Comparison of ENCODE assay signal across 14 cellular contexts in the genomic region with DNA sequence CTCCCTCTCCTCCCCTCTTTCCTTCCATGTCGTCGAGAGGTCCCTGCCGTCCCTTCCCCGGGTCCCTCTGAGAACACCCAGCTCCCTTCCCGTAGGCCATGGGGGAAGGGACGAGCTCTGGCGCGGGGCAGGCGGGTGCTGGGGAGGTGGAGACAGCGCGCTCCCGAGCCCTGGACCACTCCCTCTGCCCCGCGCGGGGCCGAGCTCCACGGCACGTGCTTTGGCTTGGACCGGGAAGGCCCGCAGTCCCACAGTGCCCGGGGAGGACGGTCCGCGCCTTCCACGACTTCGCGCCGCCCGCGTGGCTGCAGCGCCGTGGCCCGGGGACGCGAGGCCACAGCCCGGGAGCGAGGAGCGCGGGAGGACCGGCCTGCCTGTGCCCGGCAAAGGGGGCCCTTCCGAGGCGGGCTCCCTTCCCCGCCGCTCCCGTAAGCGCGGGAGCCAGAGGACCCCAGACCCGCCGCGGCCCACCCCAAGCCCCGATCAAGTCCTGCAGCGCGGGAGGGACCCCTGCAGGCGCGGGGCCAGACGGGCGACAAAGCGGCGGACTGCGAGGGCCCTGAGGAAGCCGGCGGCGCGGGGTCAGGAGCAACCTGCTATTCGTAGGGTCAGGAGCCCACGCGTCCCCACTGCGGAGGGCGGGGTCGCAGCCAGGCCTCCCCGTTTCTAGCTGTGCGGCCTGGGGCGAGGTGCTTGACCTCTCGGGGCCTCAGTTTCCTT.
DNase-seq lines count a peak whose midpoint lies in the region; ATAC-seq and TF ChIP-seq lines count a peak whose summit lies in the region.
"Had no signal": no experiment of that assay in that cellular context is flagged by ENCODE, and none has a peak within 500 bp of the region (broad histone marks: within the 10 kb centered on the region; RNA-seq: fewer than 3 reads in every experiment).

No MANE protein-coding gene starts in this region.

- no peaks in the 10 kb centered on the region for H3K79me2 ChIP-seq in fibroblast of lung (ENCODE audit: control insufficient read depth, insufficient read depth, low read length)

- 13 to 29% methylated on average over 11 to 25 of the region's 75 CpGs for WGBS in upper lobe of left lung, 2 donors

- H2AFZ ChIP-seq in fibroblast of lung (ENCODE audit: low read length), result no peak overlapping the region

- H3K36me3 ChIP-seq in breast epithelium, result no peaks in the 10 kb centered on the region
- no peaks in the 10 kb centered on the region for H3K36me3 ChIP-seq in fibroblast of lung (ENCODE audit: control insufficient read depth, insufficient read depth, low read length)
- H3K36me3 ChIP-seq in upper lobe of left lung, result no peaks in the 10 kb centered on the region

- H3K4me1 Mint-ChIP-seq in MCF 10A (ENCODE audit: insufficient read depth, unreplicated experiment), result no peaks in the 10 kb centered on the region
- peaks cover 21% of the 10 kb centered on the region for H3K4me1 Mint-ChIP-seq in mesothelial cell of epicardium

- H3K27ac ChIP-seq in breast epithelium (peak overlapping the region; percentile 74 to 80), fibroblast of lung (ENCODE audit: insufficient read depth, low read length) (no peak overlapping the region), upper lobe of left lung (no peak overlapping the region)
- H3K27ac ChIP-seq: A549 had no signal

- TF ChIP-seq CTCF in breast epithelium (IDR thresholded peaks at IDR 0.05), result no peak
- TF ChIP-seq CTCF in MCF 10A (IDR thresholded peaks at IDR 0.05; ENCODE audit: unreplicated experiment), result no peak
- no peak for TF ChIP-seq CTCF in fibroblast of lung (conservative IDR thresholded peaks at IDR 0.05 in 1 of 2, IDR thresholded peaks at IDR 0.05 in 1 of 2; ENCODE audit: low read depth in 1 of 2, low read length in 2 of 2)
- TF ChIP-seq CTCF in mesothelial cell of epicardium (IDR thresholded peaks at IDR 0.05; ENCODE audit: unreplicated experiment), result no peak
- no peak for TF ChIP-seq CTCF in upper lobe of left lung (IDR thresholded peaks at IDR 0.05)

- BruUV-seq in MCF 10A (replicated peaks; lab: Mats Ljungman, UMichigan), result no TSS peak

- H3K4me2 ChIP-seq in fibroblast of lung (ENCODE audit: extremely low read depth, insufficient read depth, low read length), result peak overlapping the region; percentile 32
- H3K4me2 ChIP-seq: A549 had no signal

- H3K9me3 Mint-ChIP-seq in MCF 10A (ENCODE audit: unreplicated experiment) (no peaks in the 10 kb centered on the region), mesothelial cell of epicardium (peaks cover 10% of the 10 kb centered on the region)
- H3K9me3 Mint-ChIP-seq: activated naive CD8-positive, alpha-beta T cell treated with anti-CD3 and anti-CD28 coated beads, Interleukin-2, amount 50 U/mL, for 24 hours had no signal

- no peak for TF ChIP-seq EP300 in upper lobe of left lung (IDR thresholded peaks at IDR 0.05)

- peaks cover 0 to 9% of the 10 kb centered on the region in 2 donors for H3K27me3 ChIP-seq in breast epithelium
- H3K27me3 ChIP-seq in fibroblast of lung (ENCODE audit: control insufficient read depth, insufficient read depth, low read length), result peaks cover 26% of the 10 kb centered on the region
- peaks cover 0 to 17% (median 11%) of the 10 kb centered on the region in 4 donors for H3K27me3 ChIP-seq in upper lobe of left lung

- no peak for TF ChIP-seq POLR2A in breast epithelium (IDR thresholded peaks at IDR 0.05)
- no peak for TF ChIP-seq POLR2A in upper lobe of left lung (IDR thresholded peaks at IDR 0.05)

- H3K36me3 Mint-ChIP-seq in MCF 10A (ENCODE audit: insufficient read depth, unreplicated experiment) (no peaks in the 10 kb centered on the region), mesothelial cell of epicardium (peaks cover 6% of the 10 kb centered on the region)

- H3K4me3 ChIP-seq in breast epithelium (peak overlapping the region; percentile 7 to 57 (median 36)), fibroblast of lung (replicated peaks in 1 of 4; ENCODE audit: control extremely low read depth in 1 of 4, insufficient read depth in 1 of 4, low read depth in 3 of 4, low read length in 4 of 4) (peak overlapping the region in 1 of 4 experiments; percentile 28), upper lobe of left lung (peak overlapping the region in 3 of 4 donors; percentile 18 to 36 (median 29))
- H3K4me3 ChIP-seq: A549 had no signal

- POLR2A ChIA-PET in MCF 10A (lab: Yijun Ruan, JAX), result no interaction called here

- intact Hi-C loops in breast epithelium (cut with DNase I; ENCODE audit: low total_unique reads) (loop anchor here (5.0 to 10.0 kb wide), 2 partner anchors 106 to 282 kb away; no protein-coding TSS in a partner anchor), MCF 10A (cut with micrococcal nuclease) (no loop called here)

- H4K20me1 ChIP-seq in fibroblast of lung (ENCODE audit: control insufficient read depth, extremely low read depth, insufficient read depth, low read length), result no peaks in the 10 kb centered on the region

- H3K27ac Mint-ChIP-seq in MCF 10A (ENCODE audit: low read depth, unreplicated experiment) (no peak overlapping the region), mesothelial cell of epicardium (no peak overlapping the region)
- H3K27ac Mint-ChIP-seq: activated naive CD8-positive, alpha-beta T cell treated with anti-CD3 and anti-CD28 coated beads, Interleukin-2, amount 50 U/mL, for 24 hours had no signal

- ATAC-seq in upper lobe of left lung (ENCODE audit: low FRiP score in 2 of 2), result no peak
- ATAC-seq in HG02884 (IDR thresholded peaks at IDR 0.05; ENCODE audit: unreplicated experiment), result no peak
- ATAC-seq in HG02970 (IDR thresholded peaks at IDR 0.05; ENCODE audit: low FRiP score, unreplicated experiment), result no peak
- ATAC-seq: A549; activated naive CD8-positive, alpha-beta T cell treated with anti-CD3 and anti-CD28 coated beads, Interleukin-2, amount 50 U/mL, for 24 hours had no signal

- CTCF ChIA-PET in MCF 10A (lab: Yijun Ruan, JAX), result interaction anchor here (1.0 kb wide), 1 partner anchor 221 kb away, joined by 3 read pairs; no protein-coding TSS in a partner anchor

- H3K4me3 Mint-ChIP-seq in MCF 10A (ENCODE audit: unreplicated experiment) (no peak overlapping the region), mesothelial cell of epicardium (peak overlapping the region; percentile 39)
- H3K4me3 Mint-ChIP-seq: activated naive CD8-positive, alpha-beta T cell treated with anti-CD3 and anti-CD28 coated beads, Interleukin-2, amount 50 U/mL, for 24 hours had no signal

- peaks cover 19% of the 10 kb centered on the region for H3K27me3 Mint-ChIP-seq in MCF 10A (ENCODE audit: insufficient read depth, unreplicated experiment)
- H3K27me3 Mint-ChIP-seq in mesothelial cell of epicardium (ENCODE audit: low read depth), result peaks cover 54% of the 10 kb centered on the region

- H3K9me3 ChIP-seq in breast epithelium, result no peaks in the 10 kb centered on the region
- no peaks in the 10 kb centered on the region for H3K9me3 ChIP-seq in fibroblast of lung (ENCODE audit: control insufficient read depth, insufficient read depth, low read depth, low read length)
- no peaks in the 10 kb centered on the region for H3K9me3 ChIP-seq in upper lobe of left lung

- H3K4me1 ChIP-seq in breast epithelium (peaks cover 9 to 17% of the 10 kb centered on the region in 2 donors), fibroblast of lung (ENCODE audit: control insufficient read depth, extremely low read depth, insufficient read depth, low read length) (no peaks in the 10 kb centered on the region), upper lobe of left lung (peaks cover 18 to 38% (median 36%) of the 10 kb centered on the region in 4 donors)

- no peak overlapping the region for H3K9ac ChIP-seq in fibroblast of lung (ENCODE audit: insufficient read depth, low read length)

- DNase-seq in breast epithelium (ENCODE audit: low spot score in 2 of 2), result no peak
- DNase-seq in MCF 10A (ENCODE audit: unreplicated experiment), result no peak
- no peak for DNase-seq in fibroblast of lung (ENCODE audit: low read depth in 2 of 2)
- no peak for DNase-seq in mesothelial cell of epicardium (ENCODE audit: low spot score in 2 of 2, unreplicated experiment in 2 of 2)
- DNase-seq in upper lobe of left lung, result peak in 1 of 2 donors; percentile 83
- DNase-seq in NCI-H2196 treated with DMSO at 0.1 percent for 48 hours (lab: John Stamatoyannopoulos, UW; ENCODE audit: unreplicated experiment), result no peak
- DNase-seq: activated naive CD8-positive, alpha-beta T cell treated with anti-CD3 and anti-CD28 coated beads, Interleukin-2, amount 50 U/mL, for 24 hours; effector CD8-positive, alpha-beta T cell; hippocampal formation; NCI-H1436 treated with DMSO at 0.1 percent for 48 hours; NCI-H524 had no signal

Comparison
In these comparisons a context has a peak if more than half of its experiments do, and no peak if none do; other contexts are left out.
1. H3K27ac ChIP-seq: peak in breast epithelium (2 of 2); none in fibroblast of lung (single experiment) and upper lobe of left lung (0 of 4).